ENCODE assay signal across 8 cellular contexts in genomic region chr13:49791753-49792549, GRCh38. TPM values are rescaled to one million over a fixed set of nuclear protein-coding genes. Genes with fewer than 3 reads are reported as not detected.
A peak's percentile ranks its signal among the peaks of the same experiment; 100 is the strongest.
DNase-seq lines count a peak whose midpoint lies in the region; ATAC-seq lines count a peak whose summit lies in the region.

No MANE protein-coding gene starts in this region.

- peak; percentile 23 for ATAC-seq in GM21723 (IDR thresholded peaks at IDR 0.05; ENCODE audit: unreplicated experiment)
- ATAC-seq in left lobe of liver: peak; percentile 36

- DNase-seq in GF-D8 (lab: John Stamatoyannopoulos, UW): peak; percentile 36
- DNase-seq in LHCN-M2 (ENCODE audit: low read depth): peak; percentile 45
- DNase-seq in activated CD4-positive, alpha-beta T cell treated with anti-CD3 and anti-CD28 coated beads for 1 hour: peak; percentile 19
- DNase-seq in cerebellum (ENCODE audit: low spot score): peak; percentile 32
- DNase-seq in left lobe of liver (ENCODE audit: low spot score): peak; percentile 63
- DNase-seq in stimulated activated CD4-positive, alpha-beta T cell treated with anti-CD3 and anti-CD28 coated beads, Interleukin-2, amount 100 ng/mL, for 48 hours: peak; percentile 25 to 41
- no peak for DNase-seq in dedifferentiated amniotic fluid mesenchymal stem cell (ENCODE audit: extremely low spot score)

RNA-seq across cellular contexts. Expression of gene KPNA3, which starts 0.5 kb away (rescaled TPM):
- total RNA-seq in LHCN-M2 (2014; rRNA removed): 33.5 and 38.6 TPM in 2 replicates
- polyA plus RNA-seq in LHCN-M2 (2012): 23.9 TPM
- 38.6 TPM for total RNA-seq in cerebellum
- total RNA-seq in left lobe of liver: 14.8 TPM
